In genomic region chr1:175864183-175864582, GRCh38 we compare ENCODE assay signal across 3 cellular contexts.
TF ChIP-seq lines count a peak whose summit lies in the region.

No MANE protein-coding gene starts in this region.

TF ChIP-seq in HepG2, 621 proteins besides CTCF, POLR2A, EP300 and RAD21:
- TF ChIP-seq IRF9 (CRISPR knock-in tag; IDR thresholded peaks at IDR 0.05; ENCODE audit: borderline replicate concordance), result no peak
- no peak for TF ChIP-seq NR2C2 (CRISPR knock-in tag; IDR thresholded peaks at IDR 0.05; ENCODE audit: borderline replicate concordance)
- no peak for TF ChIP-seq ZFP82 (CRISPR knock-in tag; IDR thresholded peaks at IDR 0.05; ENCODE audit: borderline replicate concordance)
- no peak for TF ChIP-seq TBP (CRISPR knock-in tag; IDR thresholded peaks at IDR 0.05)
- TF ChIP-seq IRF1 (CRISPR knock-in tag; IDR thresholded peaks at IDR 0.05; ENCODE audit: low read depth), result no peak
- TF ChIP-seq ZSCAN9 (CRISPR knock-in tag; IDR thresholded peaks at IDR 0.05; ENCODE audit: borderline replicate concordance), result no peak
- no peak for TF ChIP-seq GATA4 (IDR thresholded peaks at IDR 0.05; ENCODE audit: borderline replicate concordance, low read depth)
- TF ChIP-seq YY1 (IDR thresholded peaks at IDR 0.05; ENCODE audit: insufficient read depth, insufficient replicate concordance, low read depth, low read length), result no peak
- TF ChIP-seq KDM5A (IDR thresholded peaks at IDR 0.05; ENCODE audit: borderline replicate concordance, low read length), result no peak
TF ChIP-seq in HepG2: peak in this region for 0.

TF ChIP-seq in K562, 482 proteins besides CTCF, POLR2A, EP300 and RAD21:
- TF ChIP-seq JUN (IDR thresholded peaks at IDR 0.05; ENCODE audit: borderline replicate concordance, low read depth, low read length), result no peak
- no peak for TF ChIP-seq JUN (CRISPR knock-in tag; IDR thresholded peaks at IDR 0.05; ENCODE audit: borderline replicate concordance)
- TF ChIP-seq IFI16 (CRISPR knock-in tag; IDR thresholded peaks at IDR 0.05), result no peak
- no peak for TF ChIP-seq FOS (IDR thresholded peaks at IDR 0.05; ENCODE audit: extremely low read depth, insufficient read length)
- no peak for TF ChIP-seq BCOR (IDR thresholded peaks at IDR 0.05)
- no peak for TF ChIP-seq ZNF583 (CRISPR knock-in tag; IDR thresholded peaks at IDR 0.05)
- TF ChIP-seq TGIF2 (CRISPR knock-in tag; IDR thresholded peaks at IDR 0.05), result no peak

TF ChIP-seq in H1, 55 proteins besides CTCF, POLR2A, EP300 and RAD21:
- no peak for TF ChIP-seq TBP (IDR thresholded peaks at IDR 0.05; ENCODE audit: low read depth, low read length)
- TF ChIP-seq HDAC6 (IDR thresholded peaks at IDR 0.05; ENCODE audit: low read depth, low read length), result no peak
- TF ChIP-seq EGR1 (IDR thresholded peaks at IDR 0.05; ENCODE audit: borderline replicate concordance, low read depth, low read length), result no peak
- TF ChIP-seq MAFK (IDR thresholded peaks at IDR 0.05; ENCODE audit: low read depth, low read length), result no peak
- no peak for TF ChIP-seq CHD2 (IDR thresholded peaks at IDR 0.05; ENCODE audit: low read length)
- no peak for TF ChIP-seq POLR2AphosphoS5 (IDR thresholded peaks at IDR 0.05; ENCODE audit: low read depth, low read length)
- TF ChIP-seq RBBP5 (IDR thresholded peaks at IDR 0.05; ENCODE audit: borderline replicate concordance, low read depth, low read length), result no peak
- TF ChIP-seq JUN (IDR thresholded peaks at IDR 0.05; ENCODE audit: low read depth, low read length), result no peak
- TF ChIP-seq NRF1 (IDR thresholded peaks at IDR 0.05; ENCODE audit: low read depth, low read length), result no peak
- TF ChIP-seq RNF2 (IDR thresholded peaks at IDR 0.05; ENCODE audit: borderline replicate concordance, low read depth, low read length, missing control alignments, poor library complexity, severe bottlenecking), result no peak
- no peak for TF ChIP-seq BACH1 (IDR thresholded peaks at IDR 0.05; ENCODE audit: low read length)
- TF ChIP-seq TAF7 (optimal IDR thresholded peaks at IDR 0.05; ENCODE audit: borderline replicate concordance, low read depth, low read length), result no peak
- no peak for TF ChIP-seq ATF3 (IDR thresholded peaks at IDR 0.05; ENCODE audit: insufficient read depth, low read depth, low read length)
- TF ChIP-seq CREB1 (IDR thresholded peaks at IDR 0.05), result no peak
- no peak for TF ChIP-seq POU5F1 (IDR thresholded peaks at IDR 0.05; ENCODE audit: low read depth, low read length)
- no peak for TF ChIP-seq SP2 (IDR thresholded peaks at IDR 0.05; ENCODE audit: low read length)
- TF ChIP-seq SIN3A (conservative IDR thresholded peaks at IDR 0.05 in 1 of 2, IDR thresholded peaks at IDR 0.05 in 1 of 2; ENCODE audit: low read depth in 1 of 2, low read length in 2 of 2), result no peak
- TF ChIP-seq SRF (IDR thresholded peaks at IDR 0.05; ENCODE audit: low read depth, low read length), result no peak
- no peak for TF ChIP-seq CEBPB (IDR thresholded peaks at IDR 0.05; ENCODE audit: low read depth, low read length)
- TF ChIP-seq CBX8 (IDR thresholded peaks at IDR 0.05; ENCODE audit: borderline replicate concordance, low read depth, low read length), result no peak
